23 cellular contexts compared by ENCODE assay signal in genomic region chr2:28702415-28702859, GRCh38. TPM values are rescaled to one million over a fixed set of nuclear protein-coding genes. Genes with fewer than 3 reads are reported as not detected.
DNase-seq lines count a peak whose midpoint lies in the region; ATAC-seq and TF ChIP-seq lines count a peak whose summit lies in the region.
"Had no signal": no experiment of that assay in that cellular context is flagged by ENCODE, and none has a peak within 500 bp of the region (broad histone marks: within the 10 kb centered on the region; RNA-seq: fewer than 3 reads in every experiment).

No MANE protein-coding gene starts in this region.

- H4K20me1 ChIP-seq in BLaER1: no peaks in the 10 kb centered on the region

- intact Hi-C loops in prostate gland (cut with DNase I): no loop called here

- no peak for TF ChIP-seq CTCF in prostate gland (IDR thresholded peaks at IDR 0.05)

- no peak for TF ChIP-seq POLR2A in prostate gland (IDR thresholded peaks at IDR 0.05)

- H3K4me2 ChIP-seq in BLaER1: peak overlapping the region; percentile 44

- H3K36me3 ChIP-seq in BLaER1 (no peaks in the 10 kb centered on the region), prostate gland (no peaks in the 10 kb centered on the region)
- H3K36me3 ChIP-seq: HAP-1, upper lobe of left lung had no signal

- no peak overlapping the region for H3K27ac ChIP-seq in BLaER1
- H3K27ac ChIP-seq in layer of hippocampus (ENCODE audit: low read depth, low read length): peak overlapping the region; percentile 62
- peak overlapping the region in 1 of 2 donors; percentile 65 for H3K27ac ChIP-seq in prostate gland
- H3K27ac ChIP-seq: epithelial cell of prostate, upper lobe of left lung had no signal

- no peak for ATAC-seq in GM21717 (IDR thresholded peaks at IDR 0.05; ENCODE audit: unreplicated experiment)
- ATAC-seq: sciatic nerve, SK-N-SH treated with all-trans-retinoic acid at 6 μM for 48 hours had no signal

- DNase-seq in cerebellum (ENCODE audit: low spot score): peak; percentile 23
- DNase-seq in prostate gland (ENCODE audit: low spot score): peak; percentile 61
- DNase-seq in GDM1 (lab: John Stamatoyannopoulos, UW): no peak
- DNase-seq in DMS 273 (lab: John Stamatoyannopoulos, UW; ENCODE audit: unreplicated experiment): no peak
- DNase-seq in amniotic stem cell (lab: John Stamatoyannopoulos, UW): no peak
- DNase-seq: activated CD4-positive, alpha-beta T cell treated with anti-CD3 and anti-CD28 coated beads, Interleukin-2, amount 10 ng/mL, durations not matched to agents 7 days and 5 days; activated naive CD8-positive, alpha-beta T cell treated with anti-CD3 and anti-CD28 coated beads, Interleukin-2, amount 10 ng/mL, durations not matched to agents 7 days and 5 days; activated T-cell treated with anti-CD3 and anti-CD28 coated beads for 4 hours; CD8-positive, alpha-beta memory T cell; islet precursor cell; naive B cell; NCI-H2081; NCI-H69; OCI-M1; stimulated activated CD4-positive, alpha-beta T cell treated with anti-CD3 and anti-CD28 coated beads, Interleukin-4, amount 100 ng/mL, for 4 hours; upper lobe of left lung had no signal

- WGBS in prostate gland: 67% methylated on average over 3 of the region's 3 CpGs

- no peaks in the 10 kb centered on the region for H3K27me3 ChIP-seq in BLaER1
- H3K27me3 ChIP-seq in layer of hippocampus (ENCODE audit: control insufficient read depth, insufficient read depth, low read length): no peaks in the 10 kb centered on the region
- H3K27me3 ChIP-seq in prostate gland (replicated peaks; ENCODE audit: insufficient read depth): no peaks in the 10 kb centered on the region
- H3K27me3 ChIP-seq: upper lobe of left lung had no signal

- no peak overlapping the region for H3K4me3 ChIP-seq in BLaER1
- H3K4me3 ChIP-seq in prostate gland: no peak overlapping the region
- H3K4me3 ChIP-seq: HAP-1, upper lobe of left lung had no signal

- H3K9ac ChIP-seq in BLaER1: no peak overlapping the region

- H3K9me3 ChIP-seq in BLaER1 (peaks cover 24% of the 10 kb centered on the region), prostate gland (no peaks in the 10 kb centered on the region)
- H3K9me3 ChIP-seq: HAP-1, upper lobe of left lung had no signal

- H3K4me1 ChIP-seq in BLaER1 (peaks cover 23% of the 10 kb centered on the region), prostate gland (replicated peaks) (no peaks in the 10 kb centered on the region)
- H3K4me1 ChIP-seq: HAP-1, upper lobe of left lung had no signal

RNA-seq across cellular contexts. Expression of gene PPP1CB, which starts 49.2 kb away (rescaled TPM):
- total RNA-seq in cerebellum (185 TPM), prostate gland (100 to 1,000 TPM; 177 to 260 TPM)

Comparison
In these comparisons a context has a peak if more than half of its experiments do, and no peak if none do; other contexts are left out.
1. DNase-seq: peak in cerebellum (single experiment) and prostate gland (single experiment); none in GDM1 (single experiment), DMS 273 (single experiment) and amniotic stem cell (single experiment).